ENCODE assay signal across 1 cellular context in genomic region chr11:78662811-78663210, GRCh38.
TF ChIP-seq lines count a peak whose summit lies in the region.

No MANE protein-coding gene starts in this region.

TF ChIP-seq in HepG2, 621 proteins besides CTCF, POLR2A, EP300 and RAD21 (continued from another document):
- TF ChIP-seq ZNF770 (CRISPR knock-in tag; IDR thresholded peaks at IDR 0.05) (no peak), ZNF136 (CRISPR knock-in tag; IDR thresholded peaks at IDR 0.05; ENCODE audit: low read depth) (no peak), SMYD3 (CRISPR knock-in tag; IDR thresholded peaks at IDR 0.05) (no peak)
